31 cellular contexts compared by ENCODE assay signal in genomic region chr15:70262591-70263274, GRCh38.
DNase-seq lines count a peak whose midpoint lies in the region; ATAC-seq and TF ChIP-seq lines count a peak whose summit lies in the region.
"Had no signal": no experiment of that assay in that cellular context is flagged by ENCODE, and none has a peak within 500 bp of the region (broad histone marks: within the 10 kb centered on the region; RNA-seq: fewer than 3 reads in every experiment).

No MANE protein-coding gene starts in this region.

- TF ChIP-seq CTCF in DOHH2 (IDR thresholded peaks at IDR 0.05; ENCODE audit: low read depth, low read length, poor library complexity, severe bottlenecking), result no peak

- H3K36me3 Mint-ChIP-seq in activated CD8-positive, alpha-beta T cell treated with anti-CD3 and anti-CD28 coated beads, Interleukin-2, amount 10 ng/mL, durations not matched to agents 7 days and 5 days (ENCODE audit: low read depth), result no peaks in the 10 kb centered on the region
- H3K36me3 Mint-ChIP-seq: activated naive CD8-positive, alpha-beta T cell treated with anti-CD3 and anti-CD28 coated beads for 36 hours had no signal

- no peaks in the 10 kb centered on the region for H3K9me2 ChIP-seq in DOHH2 (replicated peaks; ENCODE audit: control insufficient read depth, low read length)

- H3K36me3 ChIP-seq in DOHH2 (ENCODE audit: control insufficient read depth, low read length) (no peaks in the 10 kb centered on the region), KOPT-K1 (ENCODE audit: insufficient read depth, low read length) (no peaks in the 10 kb centered on the region)
- H3K36me3 ChIP-seq: ascending aorta, cardiac muscle cell, esophagus muscularis mucosa, tibial artery had no signal

- POLR2A ChIA-PET in HEK293T (lab: Yijun Ruan, JAX), result no interaction called here
- POLR2A ChIA-PET in activated CD8-positive, alpha-beta T cell treated with anti-CD3 and anti-CD28 coated beads, Interleukin-2, amount 10 ng/mL, durations not matched to agents 7 days and 5 days (lab: Charles Lee), result interaction anchor here (0.6 kb wide), 1 partner anchor 243 kb away, joined by 3 read pairs; no protein-coding TSS in a partner anchor

- ATAC-seq in activated CD8-positive, alpha-beta T cell treated with anti-CD3 and anti-CD28 coated beads, Interleukin-2, amount 10 ng/mL, durations not matched to agents 7 days and 5 days, result no peak
- ATAC-seq: activated CD4-positive, alpha-beta T cell treated with anti-CD3 and anti-CD28 coated beads for 36 hours; foreskin keratinocyte; left colon; stimulated activated naive CD8-positive, alpha-beta T cell treated with anti-CD3 and anti-CD28 coated beads, Interleukin-15, amount 100 ng/mL, for 72 hours had no signal

- no peak overlapping the region for H3K27ac Mint-ChIP-seq in activated CD8-positive, alpha-beta T cell treated with anti-CD3 and anti-CD28 coated beads, Interleukin-2, amount 10 ng/mL, durations not matched to agents 7 days and 5 days
- H3K27ac Mint-ChIP-seq: activated CD4-positive, alpha-beta T cell treated with anti-CD3 and anti-CD28 coated beads for 36 hours; activated naive CD8-positive, alpha-beta T cell treated with anti-CD3 and anti-CD28 coated beads for 36 hours; endodermal cell had no signal

- H3K79me2 ChIP-seq in DOHH2 (ENCODE audit: control insufficient read depth, low read length), result no peaks in the 10 kb centered on the region
- H3K79me2 ChIP-seq: hepatocyte had no signal

- no peak overlapping the region for H3K4me3 ChIP-seq in DOHH2 (ENCODE audit: low read length)
- H3K4me3 ChIP-seq: ascending aorta, cardiac muscle cell, esophagus muscularis mucosa, hepatocyte, tibial artery had no signal

- no peak overlapping the region for H3K4me3 Mint-ChIP-seq in activated CD8-positive, alpha-beta T cell treated with anti-CD3 and anti-CD28 coated beads, Interleukin-2, amount 10 ng/mL, durations not matched to agents 7 days and 5 days
- H3K4me3 Mint-ChIP-seq: activated CD4-positive, alpha-beta T cell treated with anti-CD3 and anti-CD28 coated beads for 36 hours; activated naive CD8-positive, alpha-beta T cell treated with anti-CD3 and anti-CD28 coated beads for 36 hours; endodermal cell; stimulated activated naive CD8-positive, alpha-beta T cell treated with anti-CD3 and anti-CD28 coated beads, Interleukin-15, amount 100 ng/mL, for 72 hours had no signal

- H3K4me1 ChIP-seq in DOHH2 (ENCODE audit: control insufficient read depth, low read length), result peaks cover 89% of the 10 kb centered on the region
- H3K4me1 ChIP-seq: foreskin keratinocyte had no signal

- peaks cover 65% of the 10 kb centered on the region for H3K4me1 Mint-ChIP-seq in activated CD8-positive, alpha-beta T cell treated with anti-CD3 and anti-CD28 coated beads, Interleukin-2, amount 10 ng/mL, durations not matched to agents 7 days and 5 days (ENCODE audit: low read depth)

- peak overlapping the region; percentile 28 for H3K4me2 ChIP-seq in DOHH2 (ENCODE audit: low read length)
- H3K4me2 ChIP-seq: hepatocyte had no signal

- H3K9me3 ChIP-seq in DOHH2 (ENCODE audit: control insufficient read depth, insufficient read depth, low read length), result no peaks in the 10 kb centered on the region
- no peaks in the 10 kb centered on the region for H3K9me3 ChIP-seq in KOPT-K1 (ENCODE audit: insufficient read depth, low read length, poor library complexity, severe bottlenecking)
- H3K9me3 ChIP-seq: ascending aorta, esophagus muscularis mucosa, tibial artery had no signal

- no peaks in the 10 kb centered on the region for H3K9me3 Mint-ChIP-seq in activated CD8-positive, alpha-beta T cell treated with anti-CD3 and anti-CD28 coated beads, Interleukin-2, amount 10 ng/mL, durations not matched to agents 7 days and 5 days (ENCODE audit: insufficient read depth)
- H3K9me3 Mint-ChIP-seq: activated naive CD8-positive, alpha-beta T cell treated with anti-CD3 and anti-CD28 coated beads for 36 hours; endodermal cell; stimulated activated naive CD8-positive, alpha-beta T cell treated with anti-CD3 and anti-CD28 coated beads, Interleukin-15, amount 100 ng/mL, for 72 hours had no signal

- no peak overlapping the region for H3K27ac ChIP-seq in DOHH2 (ENCODE audit: low read depth, low read length)
- H3K27ac ChIP-seq in KOPT-K1 (ENCODE audit: low read depth, low read length, poor library complexity, severe bottlenecking), result peak overlapping the region; percentile 96
- H3K27ac ChIP-seq: ascending aorta, cardiac muscle cell, foreskin keratinocyte, hepatocyte, RWPE1, tibial artery had no signal

- H4K20me1 ChIP-seq in DOHH2 (ENCODE audit: control insufficient read depth, insufficient read depth, low read depth, low read length), result no peaks in the 10 kb centered on the region

- DNase-seq in germinal center (ENCODE audit: low spot score) (peak; percentile 68), putamen (ENCODE audit: low spot score) (peak; percentile 24), HEK293T (ENCODE audit: extremely low spot score) (no peak), T-helper 1 cell (no peak), cerebellar cortex (ENCODE audit: low spot score) (no peak)
- DNase-seq in activated CD8-positive, alpha-beta T cell treated with anti-CD3 and anti-CD28 coated beads, Interleukin-2, amount 10 ng/mL, durations not matched to agents 7 days and 5 days, result no peak
- DNase-seq: activated CD4-positive, alpha-beta T cell treated with anti-CD3 and anti-CD28 coated beads for 36 hours; activated CD8-positive, alpha-beta memory T cell treated with anti-CD3 and anti-CD28 coated beads for 24 hours; activated effector memory CD4-positive, alpha-beta T cell treated with anti-CD3 and anti-CD28 coated beads, Interleukin-2, amount 50 U/mL, for 16 hours; activated naive CD8-positive, alpha-beta T cell treated with anti-CD3 and anti-CD28 coated beads for 36 hours; activated T-cell treated with anti-CD3 and anti-CD28 coated beads, Interleukin-2, amount 50 U/mL, for 1 hour; endodermal cell; foreskin keratinocyte; GOT3; IMR-90; left colon; mammary epithelial cell; NCI-H1092 treated with DMSO at 0.1 percent for 48 hours; NCI-H2081 treated with DMSO at 0.1 percent for 48 hours; NCI-H345; occipital lobe; stimulated activated naive CD8-positive, alpha-beta T cell treated with anti-CD3 and anti-CD28 coated beads, Interleukin-15, amount 100 ng/mL, for 72 hours; T-helper 2 cell; tibial artery had no signal

- CTCF ChIA-PET in HEK293T (lab: Yijun Ruan, JAX), result no interaction called here
- CTCF ChIA-PET in activated CD8-positive, alpha-beta T cell treated with anti-CD3 and anti-CD28 coated beads, Interleukin-2, amount 10 ng/mL, durations not matched to agents 7 days and 5 days (lab: Charles Lee), result no interaction called here

- H3K27me3 Mint-ChIP-seq in activated CD8-positive, alpha-beta T cell treated with anti-CD3 and anti-CD28 coated beads, Interleukin-2, amount 10 ng/mL, durations not matched to agents 7 days and 5 days (ENCODE audit: low read depth), result peaks cover 22% of the 10 kb centered on the region

- no peaks in the 10 kb centered on the region for H3F3A ChIP-seq in DOHH2 (ENCODE audit: control insufficient read depth, insufficient read depth)

- H3K27me3 ChIP-seq in DOHH2 (ENCODE audit: control insufficient read depth, low read length), result no peaks in the 10 kb centered on the region
- H3K27me3 ChIP-seq: ascending aorta, esophagus muscularis mucosa, hepatocyte, tibial artery had no signal

TF ChIP-seq in HEK293T, 16 proteins besides CTCF, POLR2A, EP300 and RAD21:
- TF ChIP-seq SUZ12 (IDR thresholded peaks at IDR 0.05) (no peak), CTBP1 (IDR thresholded peaks at IDR 0.05; ENCODE audit: borderline replicate concordance) (no peak), FOXK2 (IDR thresholded peaks at IDR 0.05) (no peak), TARDBP (IDR thresholded peaks at IDR 0.05) (no peak), LEF1 (IDR thresholded peaks at IDR 0.05; ENCODE audit: borderline replicate concordance) (no peak), FOXA1 (IDR thresholded peaks at IDR 0.05) (no peak), ARNT (IDR thresholded peaks at IDR 0.05) (no peak), ZNF384 (IDR thresholded peaks at IDR 0.05) (no peak), BHLHE40 (IDR thresholded peaks at IDR 0.05; ENCODE audit: borderline replicate concordance) (no peak), NFRKB (IDR thresholded peaks at IDR 0.05) (no peak), L3MBTL2 (conservative IDR thresholded peaks at IDR 0.05) (no peak)
- TF ChIP-seq, protein P1, sequence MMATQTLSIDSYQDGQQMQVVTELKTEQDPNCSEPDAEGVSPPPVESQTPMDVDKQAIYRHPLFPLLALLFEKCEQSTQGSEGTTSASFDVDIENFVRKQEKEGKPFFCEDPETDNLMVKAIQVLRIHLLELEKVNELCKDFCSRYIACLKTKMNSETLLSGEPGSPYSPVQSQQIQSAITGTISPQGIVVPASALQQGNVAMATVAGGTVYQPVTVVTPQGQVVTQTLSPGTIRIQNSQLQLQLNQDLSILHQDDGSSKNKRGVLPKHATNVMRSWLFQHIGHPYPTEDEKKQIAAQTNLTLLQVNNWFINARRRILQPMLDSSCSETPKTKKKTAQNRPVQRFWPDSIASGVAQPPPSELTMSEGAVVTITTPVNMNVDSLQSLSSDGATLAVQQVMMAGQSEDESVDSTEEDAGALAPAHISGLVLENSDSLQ (IDR thresholded peaks at IDR 0.05), result no peak

Comparison
In these comparisons a context has a peak if more than half of its experiments do, and no peak if none do; other contexts are left out.
1. DNase-seq: peak in germinal center (single experiment) and putamen (single experiment); none in HEK293T (single experiment), T-helper 1 cell (0 of 5), cerebellar cortex (single experiment) and activated CD8-positive, alpha-beta T cell treated with anti-CD3 and anti-CD28 coated beads, Interleukin-2, amount 10 ng/mL, durations not matched to agents 7 days and 5 days (single experiment).